Comparison of ENCODE assay signal across 21 cellular contexts in the genomic region with DNA sequence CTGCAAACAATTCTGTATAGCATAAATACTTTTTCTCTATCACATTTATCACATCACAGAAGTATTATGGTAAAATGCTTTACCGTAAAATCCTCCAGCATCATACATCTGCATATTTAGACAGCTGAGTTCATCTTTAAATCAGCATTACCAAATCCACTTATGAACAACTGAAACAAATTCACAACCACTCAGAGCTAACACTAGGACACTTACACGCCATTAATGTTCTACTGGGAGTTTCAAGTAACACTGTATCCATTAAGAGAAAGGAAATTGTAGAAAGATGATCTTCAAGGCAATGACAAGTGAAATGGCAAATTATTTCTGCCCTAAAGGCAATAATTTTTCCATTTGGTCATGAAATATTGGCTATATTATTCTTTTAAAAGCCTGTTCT.
"Had no signal": no experiment of that assay in that cellular context is flagged by ENCODE, and none has a peak within 500 bp of the region (broad histone marks: within the 10 kb centered on the region; RNA-seq: fewer than 3 reads in every experiment).

No MANE protein-coding gene starts in this region.

- H3K27ac ChIP-seq: SJSA1, SK-N-MC had no signal

- H3K4me3 ChIP-seq: MG63, SJSA1, SK-N-MC had no signal

- H3K9me3 ChIP-seq: MG63, SJSA1 had no signal

- DNase-seq: IMR-90, Karpas-422, KG1, MG63, NCI-H1092, NCI-H1105 treated with DMSO at 0.1 percent for 48 hours, NCI-H1436 treated with DMSO at 0.1 percent for 48 hours, NCI-H1694, NCI-H187 treated with DMSO at 0.1 percent for 48 hours, NCI-H2029 treated with DMSO at 0.1 percent for 48 hours, NCI-H2171, NCI-H226, NCI-H446, NCI-H524, NCI-H526 treated with DMSO at 0.1 percent for 48 hours, NCI-H774, Right ventricle myocardium superior, RPMI8226, SIG-M5 had no signal

- H3K36me3 ChIP-seq: MG63, SJSA1 had no signal

- H3K27me3 ChIP-seq: MG63, SJSA1 had no signal
